ENCODE assay signal across 12 cellular contexts in genomic region chr16:82395212-82395611, GRCh38.
DNase-seq lines count a peak whose midpoint lies in the region; ATAC-seq and TF ChIP-seq lines count a peak whose summit lies in the region.
"Had no signal": no experiment of that assay in that cellular context is flagged by ENCODE, and none has a peak within 500 bp of the region (broad histone marks: within the 10 kb centered on the region; RNA-seq: fewer than 3 reads in every experiment).

No MANE protein-coding gene starts in this region.

- H3K27me3 ChIP-seq in neutrophil = peaks cover 39% of the 10 kb centered on the region
- H3K27me3 ChIP-seq in GM23248 (replicated peaks; ENCODE audit: insufficient read depth) = no peaks in the 10 kb centered on the region
- H3K27me3 ChIP-seq: BLaER1 had no signal

- H3K9me3 ChIP-seq in neutrophil (no peaks in the 10 kb centered on the region), GM23248 (ENCODE audit: low read depth) (no peaks in the 10 kb centered on the region)
- H3K9me3 ChIP-seq: BLaER1 had no signal

- H4K20me1 ChIP-seq in GM23248 (ENCODE audit: insufficient read depth) = no peaks in the 10 kb centered on the region
- H4K20me1 ChIP-seq: BLaER1 had no signal

- ATAC-seq in left lobe of liver = peak; percentile 68

- H3K27ac ChIP-seq in neutrophil (peak overlapping the region; percentile 84), GM23248 (no peak overlapping the region)
- H3K27ac ChIP-seq: BLaER1 had no signal

- in situ Hi-C loops in GM23248 (cut with MboI) = no loop called here

- DNase-seq in COLO668 (lab: John Stamatoyannopoulos, UW; ENCODE audit: unreplicated experiment) (peak; percentile 18), LNCaP clone FGC (ENCODE audit: low read depth) (peak; percentile 43), left lobe of liver (ENCODE audit: low spot score) (no peak), GM03348 (ENCODE audit: low spot score) (no peak), GM23248 (no peak)
- no peak for DNase-seq in effector CD8-positive, alpha-beta T cell (lab: John Stamatoyannopoulos, UW)
- DNase-seq: 8988T; Calu3; CD4-positive, alpha-beta memory T cell; H9 had no signal

- H3K36me3 ChIP-seq in neutrophil = no peaks in the 10 kb centered on the region
- no peaks in the 10 kb centered on the region for H3K36me3 ChIP-seq in GM23248 (ENCODE audit: low read depth)
- H3K36me3 ChIP-seq: BLaER1 had no signal

- no peak for TF ChIP-seq CTCF in LNCaP clone FGC (IDR thresholded peaks at IDR 0.05; ENCODE audit: control insufficient read depth, extremely low read depth, insufficient read depth)
- no peak for TF ChIP-seq CTCF in neutrophil (IDR thresholded peaks at IDR 0.05)

- no peak overlapping the region for H2AFZ ChIP-seq in GM23248

- H3K79me2 ChIP-seq in GM23248 (ENCODE audit: insufficient read depth) = no peaks in the 10 kb centered on the region

- no peak overlapping the region for H3K9ac ChIP-seq in GM23248
- H3K9ac ChIP-seq: BLaER1 had no signal

- no peaks in the 10 kb centered on the region for H3F3A ChIP-seq in GM23248 (ENCODE audit: insufficient read depth)

- peaks cover 48 to 50% of the 10 kb centered on the region in 2 experiments for H3K4me1 ChIP-seq in neutrophil (ENCODE audit: control insufficient read depth in 1 of 2, insufficient read depth in 1 of 2, low read depth in 1 of 2, low read length in 1 of 2)
- no peaks in the 10 kb centered on the region for H3K4me1 ChIP-seq in GM23248 (ENCODE audit: insufficient read depth)

- H3K9me2 ChIP-seq in GM23248 (ENCODE audit: insufficient read depth) = no peaks in the 10 kb centered on the region

- no peak overlapping the region for H3K4me2 ChIP-seq in GM23248 (ENCODE audit: unreplicated experiment)
- H3K4me2 ChIP-seq: BLaER1 had no signal

- H3K4me3 ChIP-seq in LNCaP clone FGC (ENCODE audit: low read depth, low read length) = no peak overlapping the region
- no peak overlapping the region for H3K4me3 ChIP-seq in neutrophil (ENCODE audit: low read depth in 1 of 2, low read length in 1 of 2)
- no peak overlapping the region for H3K4me3 ChIP-seq in GM23248
- H3K4me3 ChIP-seq: BLaER1 had no signal

Comparison
In these comparisons a context has a peak if more than half of its experiments do, and no peak if none do; other contexts are left out.
1. DNase-seq: peak in COLO668 (single experiment) and LNCaP clone FGC (single experiment); none in left lobe of liver (single experiment), GM03348 (single experiment), effector CD8-positive, alpha-beta T cell (single experiment) and GM23248 (single experiment).